ENCODE assay signal across 15 cellular contexts in genomic region chr11:3853545-3853842, GRCh38. TPM values are rescaled to one million over a fixed set of nuclear protein-coding genes. Genes with fewer than 3 reads are reported as not detected.
DNase-seq lines count a peak whose midpoint lies in the region; ATAC-seq and TF ChIP-seq lines count a peak whose summit lies in the region.
"Had no signal": no experiment of that assay in that cellular context is flagged by ENCODE, and none has a peak within 500 bp of the region (broad histone marks: within the 10 kb centered on the region; RNA-seq: fewer than 3 reads in every experiment).

No MANE protein-coding gene starts in this region.

- peak overlapping the region; percentile 88 for H3K4me3 Mint-ChIP-seq in activated naive CD4-positive, alpha-beta T cell treated with anti-CD3 and anti-CD28 coated beads, Interleukin-2, amount 50 U/mL, for 24 hours
- peak overlapping the region; percentile 92 for H3K4me3 Mint-ChIP-seq in activated T-helper 1 cell treated with anti-CD3 and anti-CD28 coated beads, Interleukin-12 subunit alpha, Interleukin-12 subunit beta, Interleukin-2, Interleukin-4 antibody, amounts not matched to agents 30 ng/mL and 10 ng/mL and 1 ng/mL, durations not matched to agents 14 hours and 24 hours and 36 hours
- H3K4me3 Mint-ChIP-seq in naive thymus-derived CD8-positive, alpha-beta T cell = peak overlapping the region in 9 of 10 donors; percentile 48 to 97 (median 91)
- H3K4me3 Mint-ChIP-seq in nephron progenitor cell = no peak overlapping the region

- no peaks in the 10 kb centered on the region for H4K20me1 ChIP-seq in mammary epithelial cell (ENCODE audit: insufficient read depth, low read length)

- WGBS in mammary epithelial cell (ENCODE audit: low coverage, missing lambda C conversion rate) = 100% methylated on average over 1 of the region's 1 CpG

- H3K9ac ChIP-seq in mammary epithelial cell (ENCODE audit: insufficient read depth, low read length) = no peak overlapping the region

- H3K4me3 ChIP-seq in mammary epithelial cell (replicated peaks in 1 of 3; ENCODE audit: insufficient read depth in 1 of 3, low read depth in 2 of 3, low read length in 3 of 3) = no peak overlapping the region
- H3K4me3 ChIP-seq: colonic mucosa, upper lobe of right lung had no signal

- H3K9me3 Mint-ChIP-seq in activated naive CD4-positive, alpha-beta T cell treated with anti-CD3 and anti-CD28 coated beads, Interleukin-2, amount 50 U/mL, for 24 hours = no peaks in the 10 kb centered on the region
- H3K9me3 Mint-ChIP-seq in activated T-helper 1 cell treated with anti-CD3 and anti-CD28 coated beads, Interleukin-12 subunit alpha, Interleukin-12 subunit beta, Interleukin-2, Interleukin-4 antibody, amounts not matched to agents 30 ng/mL and 10 ng/mL and 1 ng/mL, durations not matched to agents 14 hours and 24 hours and 36 hours = no peaks in the 10 kb centered on the region
- no peaks in the 10 kb centered on the region for H3K9me3 Mint-ChIP-seq in naive thymus-derived CD8-positive, alpha-beta T cell
- H3K9me3 Mint-ChIP-seq in nephron progenitor cell = no peaks in the 10 kb centered on the region

- H3K4me1 Mint-ChIP-seq in activated naive CD4-positive, alpha-beta T cell treated with anti-CD3 and anti-CD28 coated beads, Interleukin-2, amount 50 U/mL, for 24 hours = peaks cover 54% of the 10 kb centered on the region
- peaks cover 61% of the 10 kb centered on the region for H3K4me1 Mint-ChIP-seq in activated T-helper 1 cell treated with anti-CD3 and anti-CD28 coated beads, Interleukin-12 subunit alpha, Interleukin-12 subunit beta, Interleukin-2, Interleukin-4 antibody, amounts not matched to agents 30 ng/mL and 10 ng/mL and 1 ng/mL, durations not matched to agents 14 hours and 24 hours and 36 hours (ENCODE audit: low read depth)
- H3K4me1 Mint-ChIP-seq in naive thymus-derived CD8-positive, alpha-beta T cell = peaks cover 39 to 63% (median 58%) of the 10 kb centered on the region in 4 donors
- H3K4me1 Mint-ChIP-seq in nephron progenitor cell = peaks cover 34% of the 10 kb centered on the region

- CTCF ChIA-PET in mammary epithelial cell (lab: Charles Lee; ENCODE audit: low non-redundant PET) = no interaction called here

- H3K27me3 ChIP-seq in mammary epithelial cell (ENCODE audit: insufficient read depth, low read length) = no peaks in the 10 kb centered on the region
- H3K27me3 ChIP-seq: colonic mucosa, upper lobe of right lung had no signal

- peaks cover 26% of the 10 kb centered on the region for H3K4me1 ChIP-seq in mammary epithelial cell (ENCODE audit: insufficient read depth, low read length)

- TF ChIP-seq CTCF in mammary epithelial cell (conservative IDR thresholded peaks at IDR 0.05 in 1 of 2, IDR thresholded peaks at IDR 0.05 in 1 of 2; ENCODE audit: extremely low read depth in 1 of 2, insufficient read depth in 1 of 2, low read depth in 1 of 2, low read length in 2 of 2) (no peak), nephron progenitor cell (IDR thresholded peaks at IDR 0.05) (no peak)

- no peaks in the 10 kb centered on the region for H3K36me3 Mint-ChIP-seq in activated naive CD4-positive, alpha-beta T cell treated with anti-CD3 and anti-CD28 coated beads, Interleukin-2, amount 50 U/mL, for 24 hours
- H3K36me3 Mint-ChIP-seq in activated T-helper 1 cell treated with anti-CD3 and anti-CD28 coated beads, Interleukin-12 subunit alpha, Interleukin-12 subunit beta, Interleukin-2, Interleukin-4 antibody, amounts not matched to agents 30 ng/mL and 10 ng/mL and 1 ng/mL, durations not matched to agents 14 hours and 24 hours and 36 hours (ENCODE audit: low read depth) = peaks cover 5% of the 10 kb centered on the region
- H3K36me3 Mint-ChIP-seq in naive thymus-derived CD8-positive, alpha-beta T cell = no peaks in the 10 kb centered on the region
- H3K36me3 Mint-ChIP-seq in nephron progenitor cell (ENCODE audit: low read depth) = no peaks in the 10 kb centered on the region

- intact Hi-C loops in activated T-helper 1 cell treated with anti-CD3 and anti-CD28 coated beads, Interleukin-12 subunit alpha, Interleukin-12 subunit beta, Interleukin-2, Interleukin-4 antibody, amounts not matched to agents 30 ng/mL and 10 ng/mL and 1 ng/mL, durations not matched to agents 14 hours and 24 hours and 36 hours (cut with micrococcal nuclease) = no loop called here
- intact Hi-C loops in mammary epithelial cell (cut with micrococcal nuclease) = no loop called here

- BruUV-seq in mammary epithelial cell (replicated peaks; lab: Mats Ljungman, UMichigan) = no TSS peak

- H3K27me3 Mint-ChIP-seq in activated naive CD4-positive, alpha-beta T cell treated with anti-CD3 and anti-CD28 coated beads, Interleukin-2, amount 50 U/mL, for 24 hours = no peaks in the 10 kb centered on the region
- H3K27me3 Mint-ChIP-seq in activated T-helper 1 cell treated with anti-CD3 and anti-CD28 coated beads, Interleukin-12 subunit alpha, Interleukin-12 subunit beta, Interleukin-2, Interleukin-4 antibody, amounts not matched to agents 30 ng/mL and 10 ng/mL and 1 ng/mL, durations not matched to agents 14 hours and 24 hours and 36 hours (ENCODE audit: insufficient read depth) = no peaks in the 10 kb centered on the region
- H3K27me3 Mint-ChIP-seq in naive thymus-derived CD8-positive, alpha-beta T cell = peaks cover 0 to 1% (median 0%) of the 10 kb centered on the region in 5 donors
- H3K27me3 Mint-ChIP-seq in nephron progenitor cell (ENCODE audit: low read depth, poor library complexity) = peaks cover 6% of the 10 kb centered on the region

- no peak overlapping the region for H2AFZ ChIP-seq in mammary epithelial cell (ENCODE audit: low read depth, low read length)

- H3K79me2 ChIP-seq in mammary epithelial cell (ENCODE audit: insufficient read depth, low read length) = peaks cover 30% of the 10 kb centered on the region

- POLR2A ChIA-PET in naive thymus-derived CD8-positive, alpha-beta T cell (lab: Charles Lee) = interaction anchor here (1.1 to 14.9 kb wide), 11 partner anchors 13 to 238 kb away, joined by 3 to 406 read pairs (median 9); partner anchors contain the start of gene RHOG

- H3K4me2 ChIP-seq in mammary epithelial cell (ENCODE audit: insufficient read depth, low read depth, low read length) = no peak overlapping the region

- no peak overlapping the region for H3K27ac ChIP-seq in mammary epithelial cell (ENCODE audit: insufficient read depth, low read depth, low read length)

- H3K27ac Mint-ChIP-seq in activated naive CD4-positive, alpha-beta T cell treated with anti-CD3 and anti-CD28 coated beads, Interleukin-2, amount 50 U/mL, for 24 hours = peak overlapping the region; percentile 98
- H3K27ac Mint-ChIP-seq in activated T-helper 1 cell treated with anti-CD3 and anti-CD28 coated beads, Interleukin-12 subunit alpha, Interleukin-12 subunit beta, Interleukin-2, Interleukin-4 antibody, amounts not matched to agents 30 ng/mL and 10 ng/mL and 1 ng/mL, durations not matched to agents 14 hours and 24 hours and 36 hours = peak overlapping the region; percentile 99
- peak overlapping the region; percentile 94 to 100 (median 100) for H3K27ac Mint-ChIP-seq in naive thymus-derived CD8-positive, alpha-beta T cell
- no peak overlapping the region for H3K27ac Mint-ChIP-seq in nephron progenitor cell

- dilution Hi-C loops in mammary epithelial cell (cut with HindIII; ENCODE audit: low sequenced_read_pairs) = loop anchor here (5.0 kb wide), 1 partner anchor 219 kb away; no protein-coding TSS in a partner anchor

- in situ Hi-C loops in mammary epithelial cell (cut with MboI; ENCODE audit: low sequenced_read_pairs in 2 of 2) = loop anchor here in 1 of 2 donors (25.0 kb wide), 1 partner anchor 109 kb away; no protein-coding TSS in a partner anchor

- H3K36me3 ChIP-seq in mammary epithelial cell (ENCODE audit: insufficient read depth, low read length) = no peaks in the 10 kb centered on the region
- H3K36me3 ChIP-seq: colonic mucosa, upper lobe of right lung had no signal

- no peaks in the 10 kb centered on the region for H3K9me3 ChIP-seq in mammary epithelial cell (replicated peaks; ENCODE audit: insufficient read depth, low read length)
- H3K9me3 ChIP-seq: colonic mucosa, upper lobe of right lung had no signal

- no peak for ATAC-seq in naive thymus-derived CD8-positive, alpha-beta T cell
- ATAC-seq: upper lobe of right lung had no signal

- no peak for DNase-seq in activated naive CD4-positive, alpha-beta T cell (lab: John Stamatoyannopoulos, UW)
- no peak for DNase-seq in activated T-helper 1 cell treated with anti-CD3 and anti-CD28 coated beads, Interleukin-12 subunit alpha, Interleukin-12 subunit beta, Interleukin-2, Interleukin-4 antibody, amounts not matched to agents 30 ng/mL and 10 ng/mL and 1 ng/mL, durations not matched to agents 14 hours and 24 hours and 36 hours (ENCODE audit: low spot score)
- no peak for DNase-seq in naive thymus-derived CD8-positive, alpha-beta T cell
- DNase-seq in cortex of kidney (lab: John Stamatoyannopoulos, UW) (no peak), NCI-H2227 (lab: John Stamatoyannopoulos, UW; ENCODE audit: unreplicated experiment) (no peak), mammary epithelial cell (no peak), nephron progenitor cell (no peak)
- DNase-seq: colonic mucosa, hippocampal formation, NCI-H1694, NCI-H524, nucleus accumbens, T1000, upper lobe of right lung had no signal

RNA-seq across cellular contexts. Expression of gene STIM1, which starts 2.0 kb away (rescaled TPM):
- 61.7 and 68.0 TPM in 2 replicates for total RNA-seq in activated T-helper 1 cell treated with anti-CD3 and anti-CD28 coated beads, Interleukin-12 subunit alpha, Interleukin-12 subunit beta, Interleukin-2, Interleukin-4 antibody, amounts not matched to agents 30 ng/mL and 10 ng/mL and 1 ng/mL, durations not matched to agents 14 hours and 24 hours and 36 hours
- 100 to 1,000 TPM in 1 of 2 experiments, 10 to 100 TPM in 1; 98.7 to 101 TPM for total RNA-seq in naive thymus-derived CD8-positive, alpha-beta T cell
- polyA plus RNA-seq in naive thymus-derived CD8-positive, alpha-beta T cell = 10 to 100 TPM; 33.4 to 39.0 (median 38.9) TPM
- total RNA-seq in mammary epithelial cell = 10 to 100 TPM; 57.0 to 74.0 TPM
- polyA plus RNA-seq in mammary epithelial cell = 45.2 TPM
- 74.4 TPM for polyA minus RNA-seq in mammary epithelial cell

RNA-seq across cellular contexts. Expression of gene RHOG, which starts 12.7 kb away (rescaled TPM):
- 170 and 179 TPM in 2 replicates for total RNA-seq in activated T-helper 1 cell treated with anti-CD3 and anti-CD28 coated beads, Interleukin-12 subunit alpha, Interleukin-12 subunit beta, Interleukin-2, Interleukin-4 antibody, amounts not matched to agents 30 ng/mL and 10 ng/mL and 1 ng/mL, durations not matched to agents 14 hours and 24 hours and 36 hours
- 10 to 100 TPM; 78.4 to 79.3 TPM for total RNA-seq in naive thymus-derived CD8-positive, alpha-beta T cell
- 100 to 1,000 TPM; 125 to 175 (median 144) TPM for polyA plus RNA-seq in naive thymus-derived CD8-positive, alpha-beta T cell
- 10 to 100 TPM; 11.5 to 61.4 TPM for total RNA-seq in mammary epithelial cell
- polyA plus RNA-seq in mammary epithelial cell = 92.3 TPM
- polyA minus RNA-seq in mammary epithelial cell = 107 TPM

RNA-seq across cellular contexts. Expression of gene PGAP2, which starts 45.1 kb away (rescaled TPM):
- total RNA-seq in activated T-helper 1 cell treated with anti-CD3 and anti-CD28 coated beads, Interleukin-12 subunit alpha, Interleukin-12 subunit beta, Interleukin-2, Interleukin-4 antibody, amounts not matched to agents 30 ng/mL and 10 ng/mL and 1 ng/mL, durations not matched to agents 14 hours and 24 hours and 36 hours = 29.8 and 30.1 TPM in 2 replicates
- total RNA-seq in naive thymus-derived CD8-positive, alpha-beta T cell = 10 to 100 TPM; 23.0 to 23.1 TPM
- 10 to 100 TPM; 13.6 to 24.2 (median 21.9) TPM for polyA plus RNA-seq in naive thymus-derived CD8-positive, alpha-beta T cell
- total RNA-seq in mammary epithelial cell = 10 to 100 TPM; 20.3 to 36.4 TPM
- polyA plus RNA-seq in mammary epithelial cell = 45.2 TPM
- polyA minus RNA-seq in mammary epithelial cell = 74.2 TPM

RNA-seq across cellular contexts. Expression of gene NUP98, which starts 56.1 kb away (rescaled TPM):
- 122 and 123 TPM in 2 replicates for total RNA-seq in activated T-helper 1 cell treated with anti-CD3 and anti-CD28 coated beads, Interleukin-12 subunit alpha, Interleukin-12 subunit beta, Interleukin-2, Interleukin-4 antibody, amounts not matched to agents 30 ng/mL and 10 ng/mL and 1 ng/mL, durations not matched to agents 14 hours and 24 hours and 36 hours
- 100 to 1,000 TPM; 106 to 126 TPM for total RNA-seq in naive thymus-derived CD8-positive, alpha-beta T cell
- polyA plus RNA-seq in naive thymus-derived CD8-positive, alpha-beta T cell = 10 to 100 TPM; 31.8 to 50.9 (median 44.9) TPM
- 100 to 1,000 TPM in 1 of 2 donors, 10 to 100 TPM in 1; 73.6 to 108 TPM for total RNA-seq in mammary epithelial cell
- 105 TPM for polyA plus RNA-seq in mammary epithelial cell
- polyA minus RNA-seq in mammary epithelial cell = 493 TPM
